ENCODE assay signal across 1 cellular context in the genomic region with DNA sequence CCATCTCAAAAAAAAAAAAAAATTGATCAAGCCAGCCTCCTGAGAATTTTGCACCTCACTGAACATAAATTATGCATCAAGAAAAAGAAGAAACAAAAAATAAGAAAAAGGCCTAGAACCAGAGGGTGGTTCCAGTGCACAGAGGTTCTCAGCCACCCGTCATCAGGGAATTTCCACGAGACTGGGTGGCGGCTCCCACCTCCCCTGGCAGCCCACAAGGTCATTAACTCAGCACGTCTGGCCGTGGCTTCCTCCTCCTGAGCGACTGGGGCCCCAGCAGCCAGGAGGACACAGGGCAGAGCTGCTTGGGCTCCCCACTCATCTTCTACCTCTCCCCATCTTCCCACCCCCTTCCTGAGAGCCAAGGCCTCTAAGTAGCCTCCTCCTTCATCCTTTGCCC.
TF ChIP-seq lines count a peak whose summit lies in the region.

No MANE protein-coding gene starts in this region.

TF ChIP-seq in HepG2, 621 proteins besides CTCF, POLR2A, EP300 and RAD21:
- TF ChIP-seq SRSF9 (IDR thresholded peaks at IDR 0.05; ENCODE audit: borderline replicate concordance, insufficient read depth, low read depth, low read length, poor library complexity, severe bottlenecking) (no peak), TBL1XR1 (IDR thresholded peaks at IDR 0.05; ENCODE audit: borderline replicate concordance, low read length, partially characterized antibody) (no peak), PTBP1 (IDR thresholded peaks at IDR 0.05; ENCODE audit: low read depth, low read length, poor library complexity, severe bottlenecking) (no peak), ETV5 (CRISPR knock-in tag; IDR thresholded peaks at IDR 0.05; ENCODE audit: borderline replicate concordance) (no peak)
